Comparison of ENCODE assay signal across 8 cellular contexts in the genomic region with DNA sequence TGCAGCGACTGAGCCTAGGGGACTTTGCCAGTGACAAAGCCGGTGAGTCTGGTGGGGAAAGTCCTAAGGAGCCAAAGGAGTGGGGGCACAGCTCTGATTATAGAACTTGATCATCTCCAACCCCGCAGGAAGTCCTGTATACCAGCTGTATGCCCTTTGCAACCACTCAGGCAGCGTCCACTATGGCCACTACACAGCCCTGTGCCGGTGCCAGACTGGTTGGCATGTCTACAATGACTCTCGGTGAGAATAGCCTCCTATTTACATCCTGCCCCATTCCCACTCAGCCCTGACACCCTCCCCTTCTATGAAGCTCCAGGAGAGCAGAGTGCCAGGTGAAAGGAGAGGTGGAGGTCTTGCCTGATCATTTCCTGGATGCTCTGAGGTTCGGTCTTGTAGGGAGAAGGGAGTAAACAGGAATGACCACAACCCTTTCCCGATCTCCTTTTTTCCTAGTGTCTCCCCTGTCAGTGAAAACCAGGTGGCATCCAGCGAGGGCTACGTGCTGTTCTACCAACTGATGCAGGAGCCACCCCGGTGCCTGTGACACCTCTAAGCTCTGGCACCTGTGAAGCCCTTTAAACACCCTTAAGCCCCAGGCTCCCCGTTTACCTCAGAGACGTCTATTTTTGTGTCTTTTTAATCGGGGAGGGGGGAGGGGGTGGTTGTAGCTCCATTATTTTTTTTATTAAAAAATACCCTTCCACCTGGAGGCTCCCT. TPM values are rescaled to one million over a fixed set of nuclear protein-coding genes. Genes with fewer than 3 reads are reported as not detected.
DNase-seq lines count a peak whose midpoint lies in the region; ATAC-seq, FAIRE-seq and TF ChIP-seq lines count a peak whose summit lies in the region.

No MANE protein-coding gene starts in this region.

- H3K27ac ChIP-seq in A549 (peak overlapping the region in 1 of 2 experiments; percentile 73; a peak in 5 of 6 replicates), HUES64 (ENCODE audit: low read depth, low read length) (no peak overlapping the region; the same call in 1 of the 2 replicates), muscle layer of colon (ENCODE audit: low read depth, low read length) (peak overlapping the region; percentile 95)

- H3K36me3 ChIP-seq in HUES64 (ENCODE audit: insufficient read depth, low read length), result peaks cover 46% of the 10 kb centered on the region
- H3K36me3 ChIP-seq in muscle layer of colon (ENCODE audit: insufficient read depth, low read length), result peaks cover 52% of the 10 kb centered on the region

- TF ChIP-seq POLR2A in A549 (IDR thresholded peaks at IDR 0.05; ENCODE audit: low read length), result no peak

- POLR2A ChIA-PET in A549 (lab: Yijun Ruan, JAX), result interaction anchor here (0.6 to 2.8 kb wide), 8 partner anchors 7 to 119 kb away, joined by 3 to 25 read pairs (median 6); partner anchors contain the start of genes B4GALT3, NDUFS2, UFC1 and USF1

- peak overlapping the region; percentile 98 for H3K27ac Mint-ChIP-seq in central memory CD8-positive, alpha-beta T cell (ENCODE audit: low read depth)

- peak overlapping the region; percentile 62 for H3K9ac ChIP-seq in HUES64 (ENCODE audit: low read depth, low read length)
- H3K9ac ChIP-seq in muscle layer of colon (ENCODE audit: low read length), result no peak overlapping the region

- H3K36me3 Mint-ChIP-seq in central memory CD8-positive, alpha-beta T cell (ENCODE audit: insufficient read depth), result peaks cover 17% of the 10 kb centered on the region

- no peak for TF ChIP-seq CTCF in A549 (IDR thresholded peaks at IDR 0.05)

- peak overlapping the region; percentile 99 for H3K4me2 ChIP-seq in A549

- H3K27me3 ChIP-seq in HUES64 (ENCODE audit: insufficient read depth, low read length) (no peaks in the 10 kb centered on the region), muscle layer of colon (ENCODE audit: control insufficient read depth in 1 of 2, insufficient read depth in 2 of 2, low read length in 2 of 2) (no peaks in the 10 kb centered on the region)

- H3K4me3 Mint-ChIP-seq in central memory CD8-positive, alpha-beta T cell, result peak overlapping the region; percentile 76

- DNase-seq in A549 (ENCODE audit: low read depth in 1 of 2, low spot score in 1 of 2), result no peak
- DNase-seq in central memory CD8-positive, alpha-beta T cell (ENCODE audit: low spot score in 2 of 2), result no peak
- no peak for DNase-seq in stimulated activated naive CD4-positive, alpha-beta T cell treated with Interleukin-2 at 50 U/mL for 16 hours (lab: John Stamatoyannopoulos, UW)
- no peak for DNase-seq in NOMO-1 (lab: John Stamatoyannopoulos, UW; ENCODE audit: unreplicated experiment in 2 of 2)
- DNase-seq in AG08395 (ENCODE audit: low spot score), result no peak

- no peaks in the 10 kb centered on the region for H3K9me3 Mint-ChIP-seq in central memory CD8-positive, alpha-beta T cell

- peaks cover 20% of the 10 kb centered on the region for H3K4me1 ChIP-seq in A549
- peaks cover 9% of the 10 kb centered on the region; the same call in 1 of the 2 replicates for H3K4me1 ChIP-seq in HUES64 (ENCODE audit: insufficient read depth, low read length)
- H3K4me1 ChIP-seq in muscle layer of colon (ENCODE audit: insufficient read depth, low read length), result peaks cover 35% of the 10 kb centered on the region

- no peak for TF ChIP-seq EP300 in A549 (IDR thresholded peaks at IDR 0.05)

- TF ChIP-seq RAD21 in A549 (conservative IDR thresholded peaks at IDR 0.05 in 1 of 2, IDR thresholded peaks at IDR 0.05 in 1 of 2), result no peak

- H3K4me1 Mint-ChIP-seq in central memory CD8-positive, alpha-beta T cell, result peaks cover 56% of the 10 kb centered on the region

- H3K4me3 ChIP-seq in A549 (peak overlapping the region; percentile 62), HUES64 (ENCODE audit: low read length) (peak overlapping the region; percentile 87), muscle layer of colon (ENCODE audit: low read depth in 1 of 2, low read length in 2 of 2) (peak overlapping the region in 1 of 2 donors; percentile 93)

- CTCF ChIA-PET in A549 (lab: Yijun Ruan, JAX), result interaction anchor here (0.6 to 5.5 kb wide), 18 partner anchors 10 to 222 kb away, joined by 3 to 59 read pairs (median 7); partner anchors contain the start of genes DEDD, NECTIN4 and UFC1

- no peaks in the 10 kb centered on the region for H3K27me3 Mint-ChIP-seq in central memory CD8-positive, alpha-beta T cell

- H3K9me3 ChIP-seq in A549 (no peaks in the 10 kb centered on the region), HUES64 (ENCODE audit: insufficient read depth, low read depth, low read length) (no peaks in the 10 kb centered on the region), muscle layer of colon (ENCODE audit: low read length) (no peaks in the 10 kb centered on the region)

- ATAC-seq in A549 (no peak), HG02642 (IDR thresholded peaks at IDR 0.05; ENCODE audit: poor library complexity, unreplicated experiment) (no peak)
- ATAC-seq in central memory CD8-positive, alpha-beta T cell (replicated peaks; ENCODE audit: extremely low read depth, poor library complexity, severe bottlenecking), result no peak

- no peak for FAIRE-seq in A549 (lab: Jason Lieb, UNC)

- 61% methylated on average over 14 of the region's 14 CpGs for WGBS in A549 (ENCODE audit: missing lambda C conversion rate)
- 90% methylated on average over 10 of the region's 14 CpGs for WGBS in HUES64

TF ChIP-seq in A549, 52 proteins besides CTCF, POLR2A, EP300 and RAD21:
- TF ChIP-seq JUN (IDR thresholded peaks at IDR 0.05), result no peak

RNA-seq across cellular contexts. Expression of gene PPOX, which starts 1.2 kb away (rescaled TPM):
- polyA plus RNA-seq in A549 (2011; rRNA removed), result 13.8 and 16.4 TPM in 2 replicates
- 14.2 and 17.6 TPM in 2 replicates for polyA plus RNA-seq in A549 (2012; cell fraction: cytosol; rRNA removed)
- polyA plus RNA-seq in A549 (2012; cell fraction: nucleus; rRNA removed), result 50.6 and 54.8 TPM in 2 replicates
- polyA plus RNA-seq in A549 (2017; fragmentation: RNase III; extraction: RNeasy Plus Mini Kit Qiagen cat#74134 plus additional on column Dnase treatment), result 13.5 to 16.1 TPM (median 14.1 TPM) in 3 replicates
- 14.8 and 18.4 TPM in 2 replicates for polyA minus RNA-seq in A549 (2011; rRNA and poly(A)+ RNA removed)
- 19.4 TPM for polyA plus RNA-seq in HUES64 (2013, experiment 1 of 2)
- 22.3 TPM for polyA plus RNA-seq in HUES64 (2013, experiment 2 of 2)

RNA-seq across cellular contexts. Expression of gene USP21, which starts 5.8 kb away (rescaled TPM):
- polyA plus RNA-seq in A549 (2011; rRNA removed) (22.6 and 26.3 TPM in 2 replicates), A549 (2017; fragmentation: RNase III; extraction: RNeasy Plus Mini Kit Qiagen cat#74134 plus additional on column Dnase treatment) (21.8 to 23.8 TPM (median 23.6 TPM) in 3 replicates)
- 30.2 and 37.9 TPM in 2 replicates for polyA plus RNA-seq in A549 (2012; cell fraction: cytosol; rRNA removed)
- 85.4 and 101 TPM in 2 replicates for polyA plus RNA-seq in A549 (2012; cell fraction: nucleus; rRNA removed)
- polyA minus RNA-seq in A549 (2011; rRNA and poly(A)+ RNA removed), result 22.4 and 26.0 TPM in 2 replicates
- 19.9 TPM for polyA plus RNA-seq in HUES64 (2013, experiment 1 of 2)
- polyA plus RNA-seq in HUES64 (2013, experiment 2 of 2), result 20.2 TPM

RNA-seq across cellular contexts. Expression of gene UFC1, which starts 11.3 kb away (rescaled TPM):
- polyA plus RNA-seq in A549 (2011; rRNA removed) (110 and 115 TPM in 2 replicates), A549 (2017; fragmentation: RNase III; extraction: RNeasy Plus Mini Kit Qiagen cat#74134 plus additional on column Dnase treatment) (149 to 153 TPM (median 150 TPM) in 3 replicates)
- 70.5 and 81.9 TPM in 2 replicates for polyA plus RNA-seq in A549 (2012; cell fraction: cytosol; rRNA removed)
- polyA plus RNA-seq in A549 (2012; cell fraction: nucleus; rRNA removed), result 26.5 and 34.9 TPM in 2 replicates
- polyA minus RNA-seq in A549 (2011; rRNA and poly(A)+ RNA removed), result 50.4 and 54.5 TPM in 2 replicates
- polyA plus RNA-seq in HUES64 (2013, experiment 1 of 2), result 82.8 TPM
- 81.9 TPM for polyA plus RNA-seq in HUES64 (2013, experiment 2 of 2)

RNA-seq across cellular contexts. Expression of gene B4GALT3, which starts 12.2 kb away (rescaled TPM):
- polyA plus RNA-seq in A549 (2011; rRNA removed), result 25.3 and 31.4 TPM in 2 replicates
- polyA plus RNA-seq in A549 (2012; cell fraction: cytosol; rRNA removed), result 35.0 and 40.9 TPM in 2 replicates
- 51.5 and 54.2 TPM in 2 replicates for polyA plus RNA-seq in A549 (2012; cell fraction: nucleus; rRNA removed)
- polyA plus RNA-seq in A549 (2017; fragmentation: RNase III; extraction: RNeasy Plus Mini Kit Qiagen cat#74134 plus additional on column Dnase treatment), result 23.3 to 26.7 TPM (median 25.5 TPM) in 3 replicates
- polyA minus RNA-seq in A549 (2011; rRNA and poly(A)+ RNA removed), result 19.1 and 20.1 TPM in 2 replicates
- 27.8 TPM for polyA plus RNA-seq in HUES64 (2013, experiment 1 of 2)
- polyA plus RNA-seq in HUES64 (2013, experiment 2 of 2), result 29.9 TPM

RNA-seq across cellular contexts. Expression of gene DEDD, which starts 32.6 kb away (rescaled TPM):
- 35.9 and 38.4 TPM in 2 replicates for polyA plus RNA-seq in A549 (2011; rRNA removed)
- polyA plus RNA-seq in A549 (2012; cell fraction: cytosol; rRNA removed), result 41.2 and 47.2 TPM in 2 replicates
- polyA plus RNA-seq in A549 (2012; cell fraction: nucleus; rRNA removed), result 40.8 and 45.2 TPM in 2 replicates
- 20.5 to 25.9 TPM (median 25.3 TPM) in 3 replicates for polyA plus RNA-seq in A549 (2017; fragmentation: RNase III; extraction: RNeasy Plus Mini Kit Qiagen cat#74134 plus additional on column Dnase treatment)
- 54.6 and 75.4 TPM in 2 replicates for polyA minus RNA-seq in A549 (2011; rRNA and poly(A)+ RNA removed)
- polyA plus RNA-seq in HUES64 (2013, experiment 1 of 2), result 30.7 TPM
- polyA plus RNA-seq in HUES64 (2013, experiment 2 of 2), result 29.7 TPM
